ENCODE assay signal across 15 cellular contexts in the genomic region with DNA sequence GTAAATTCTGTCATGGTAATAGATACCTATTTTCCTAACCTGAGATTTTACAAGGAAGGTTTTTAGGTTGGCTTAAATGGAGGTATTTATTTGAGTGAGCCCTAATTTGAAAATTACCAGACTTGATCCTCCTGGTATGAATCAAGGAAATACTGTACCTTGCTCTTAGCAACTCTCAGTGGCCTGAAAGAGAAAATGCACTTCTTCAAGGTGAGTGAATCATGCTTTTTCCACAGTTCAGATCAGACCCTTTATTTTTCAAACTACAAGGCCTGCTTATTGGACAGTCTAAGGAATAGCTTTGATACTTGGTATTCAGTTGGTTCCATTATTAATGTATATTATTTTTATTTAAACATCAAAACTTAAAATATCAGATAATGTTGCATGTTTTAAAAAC.
"Had no signal": no experiment of that assay in that cellular context is flagged by ENCODE, and none has a peak within 500 bp of the region (broad histone marks: within the 10 kb centered on the region; RNA-seq: fewer than 3 reads in every experiment).

No MANE protein-coding gene starts in this region.

- H3K27me3 ChIP-seq: body of pancreas, gastroesophageal sphincter, neutrophil, SJSA1, upper lobe of right lung had no signal

- H3K4me3 ChIP-seq: body of pancreas, gastroesophageal sphincter, lower lobe of right lung, SJSA1, upper lobe of right lung had no signal

- H3K27ac Mint-ChIP-seq: stimulated activated naive B cell treated with anti-CD40 and anti-IgM and Interleukin-4, amounts not matched to agents 10 μg/mL and 1 μg/mL and 100 μg/mL, for 72 hours had no signal

- H3K27me3 Mint-ChIP-seq: stimulated activated naive B cell treated with anti-CD40 and anti-IgM and Interleukin-4, amounts not matched to agents 10 μg/mL and 1 μg/mL and 100 μg/mL, for 72 hours had no signal

- H3K4me3 Mint-ChIP-seq: stimulated activated naive B cell treated with anti-CD40 and anti-IgM and Interleukin-4, amounts not matched to agents 10 μg/mL and 1 μg/mL and 100 μg/mL, for 72 hours had no signal

- DNase-seq: activated naive CD4-positive, alpha-beta T cell treated with Interleukin-2 at 50 U/mL for 16 hours; amniotic stem cell; body of pancreas; central memory CD4-positive, alpha-beta T cell; effector memory CD4-positive, alpha-beta T cell; kidney glomerular epithelial cell; lower lobe of right lung; midbrain; right cardiac atrium; small intestine; stimulated activated naive B cell treated with anti-CD40 and anti-IgM and Interleukin-4, amounts not matched to agents 10 μg/mL and 1 μg/mL and 100 μg/mL, for 72 hours; upper lobe of right lung had no signal

- H3K9me3 Mint-ChIP-seq: stimulated activated naive B cell treated with anti-CD40 and anti-IgM and Interleukin-4, amounts not matched to agents 10 μg/mL and 1 μg/mL and 100 μg/mL, for 72 hours had no signal

- H3K27ac ChIP-seq: body of pancreas, gastroesophageal sphincter, lower lobe of right lung, neutrophil, SJSA1, upper lobe of right lung had no signal

- ATAC-seq: body of pancreas; gastroesophageal sphincter; lower lobe of right lung; right cardiac atrium; stimulated activated naive B cell treated with anti-CD40 and anti-IgM and Interleukin-4, amounts not matched to agents 10 μg/mL and 1 μg/mL and 100 μg/mL, for 72 hours; upper lobe of right lung had no signal

- H3K4me1 ChIP-seq: body of pancreas had no signal

- H3K9me3 ChIP-seq: body of pancreas, gastroesophageal sphincter, lower lobe of right lung, neutrophil, SJSA1, upper lobe of right lung had no signal
